19 cellular contexts compared by ENCODE assay signal in the genomic region with DNA sequence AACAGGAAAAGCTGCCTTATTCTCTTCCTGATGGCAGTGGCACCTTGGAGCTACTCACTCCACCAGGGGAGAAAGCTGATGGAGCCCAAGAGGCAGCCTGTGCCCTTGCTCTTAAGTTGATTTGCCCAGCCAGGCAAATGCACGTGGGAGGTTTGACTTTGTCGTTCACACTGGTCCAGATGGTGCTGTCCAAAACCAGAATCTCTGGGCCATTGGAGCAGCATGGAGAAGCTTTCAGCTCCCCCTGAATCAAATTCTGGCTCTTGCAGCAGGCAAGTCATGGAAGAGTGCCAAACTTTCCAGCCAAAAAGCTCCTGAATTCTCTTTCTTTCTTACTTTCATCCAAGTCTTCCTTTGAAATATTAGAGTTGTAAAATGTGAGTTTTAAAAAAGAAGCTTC.
"Had no signal": no experiment of that assay in that cellular context is flagged by ENCODE, and none has a peak within 500 bp of the region (broad histone marks: within the 10 kb centered on the region; RNA-seq: fewer than 3 reads in every experiment).

No MANE protein-coding gene starts in this region.

- H3K9ac ChIP-seq: parathyroid adenoma had no signal

- H3K27ac ChIP-seq: breast epithelium, parathyroid adenoma had no signal

- H3K36me3 ChIP-seq: breast epithelium had no signal

- H3K9me3 ChIP-seq: breast epithelium had no signal

- H3K4me1 ChIP-seq: breast epithelium, parathyroid adenoma had no signal

- DNase-seq: activated CD4-positive, alpha-beta T cell treated with anti-CD3 and anti-CD28 coated beads, Interleukin-2, amount 10 ng/mL, durations not matched to agents 7 days and 5 days; activated CD4-positive, CD25-positive, alpha-beta regulatory T cell; activated CD8-positive, alpha-beta T cell treated with anti-CD3 and anti-CD28 coated beads, Interleukin-2, amount 10 ng/mL, durations not matched to agents 7 days and 5 days; activated effector memory CD4-positive, alpha-beta T cell treated with Interleukin-2 at 50 U/mL for 16 hours; activated naive CD4-positive, alpha-beta T cell treated with anti-CD3 and anti-CD28 coated beads, Interleukin-2, amount 10 ng/mL, durations not matched to agents 7 days and 5 days; activated naive CD8-positive, alpha-beta T cell treated with anti-CD3 and anti-CD28 coated beads, Interleukin-2, amount 50 U/mL, for 24 hours; activated T-cell treated with anti-CD3 and anti-CD28 coated beads, Interleukin-2, amount 50 U/mL, for 48 hours; aorta; cerebellar nuclear complex; effector CD4-positive, alpha-beta T cell; kidney; stimulated activated CD4-positive, alpha-beta T cell treated with anti-CD3 and anti-CD28 coated beads, Interleukin-4, amount 100 ng/mL, for 1 hour; stimulated activated naive CD8-positive, alpha-beta T cell treated with anti-CD3 and anti-CD28 coated beads, Interleukin-15, amount 100 ng/mL, for 72 hours had no signal

- H3K4me2 ChIP-seq: smooth muscle cell had no signal

- H3K4me3 ChIP-seq: breast epithelium, lung, smooth muscle cell had no signal

- ATAC-seq: activated CD8-positive, alpha-beta T cell treated with anti-CD3 and anti-CD28 coated beads, Interleukin-2, amount 10 ng/mL, durations not matched to agents 7 days and 5 days; activated naive CD8-positive, alpha-beta T cell treated with anti-CD3 and anti-CD28 coated beads, Interleukin-2, amount 50 U/mL, for 24 hours; left lobe of liver; sciatic nerve; stimulated activated naive CD8-positive, alpha-beta T cell treated with anti-CD3 and anti-CD28 coated beads, Interleukin-15, amount 100 ng/mL, for 72 hours had no signal

- H2AFZ ChIP-seq: parathyroid adenoma had no signal
